ENCODE assay signal across 20 cellular contexts in genomic region chr18:31325051-31325450, GRCh38. TPM values are rescaled to one million over a fixed set of nuclear protein-coding genes. Genes with fewer than 3 reads are reported as not detected.
DNase-seq lines count a peak whose midpoint lies in the region; ATAC-seq, FAIRE-seq and TF ChIP-seq lines count a peak whose summit lies in the region.
"Had no signal": no experiment of that assay in that cellular context is flagged by ENCODE, and none has a peak within 500 bp of the region (broad histone marks: within the 10 kb centered on the region; RNA-seq: fewer than 3 reads in every experiment).

No MANE protein-coding gene starts in this region.

- H3K36me3 Mint-ChIP-seq in astrocyte (ENCODE audit: low read depth, unreplicated experiment), result no peaks in the 10 kb centered on the region

- H3K4me1 Mint-ChIP-seq in astrocyte (ENCODE audit: low read depth, unreplicated experiment), result peaks cover 8% of the 10 kb centered on the region

- TF ChIP-seq CTCF in astrocyte (IDR thresholded peaks at IDR 0.05; ENCODE audit: insufficient read depth, low read depth, low read length), result no peak
- TF ChIP-seq CTCF in osteoblast (IDR thresholded peaks at IDR 0.05; ENCODE audit: extremely low read depth, low read depth, low read length), result no peak

- peak overlapping the region; percentile 27 for H3K9ac ChIP-seq in astrocyte (ENCODE audit: low read length)

- ATAC-seq in GM21576 (IDR thresholded peaks at IDR 0.05; ENCODE audit: unreplicated experiment), result no peak
- no peak for ATAC-seq in HG02840 (IDR thresholded peaks at IDR 0.05; ENCODE audit: low FRiP score, unreplicated experiment)

- H3K27me3 ChIP-seq in astrocyte (ENCODE audit: insufficient read depth, low read length) (no peaks in the 10 kb centered on the region), osteoblast (ENCODE audit: insufficient read depth, low read length) (peaks cover 3% of the 10 kb centered on the region)
- H3K27me3 ChIP-seq: esophagus squamous epithelium had no signal

- H3K9me3 Mint-ChIP-seq in astrocyte (ENCODE audit: unreplicated experiment), result no peaks in the 10 kb centered on the region
- H3K9me3 Mint-ChIP-seq: activated naive CD4-positive, alpha-beta T cell treated with anti-CD3 and anti-CD28 coated beads for 36 hours had no signal

- H3K4me3 ChIP-seq in astrocyte (ENCODE audit: insufficient read depth, low read depth, low read length) (no peak overlapping the region), osteoblast (ENCODE audit: insufficient read depth, low read length) (no peak overlapping the region)
- H3K4me3 ChIP-seq: esophagus squamous epithelium had no signal

- peak overlapping the region; percentile 43 for H3K4me2 ChIP-seq in astrocyte (ENCODE audit: low read length)
- no peak overlapping the region for H3K4me2 ChIP-seq in osteoblast (ENCODE audit: insufficient read depth, low read length)

- DNase-seq in GOT3 (lab: John Stamatoyannopoulos, UW) (peak; percentile 0), astrocyte (ENCODE audit: low read depth) (peak; percentile 96), fibroblast of peridontal ligament (ENCODE audit: extremely low read depth) (peak; percentile 0), osteoblast (ENCODE audit: insufficient read length, low spot score, missing footprints) (peak; percentile 30), SW480 (ENCODE audit: low spot score) (no peak), GM19239 (ENCODE audit: insufficient read length, low spot score) (no peak)
- DNase-seq: activated naive CD4-positive, alpha-beta T cell treated with anti-CD3 and anti-CD28 coated beads for 36 hours; DMS79 treated with DMSO at 0.1 percent for 48 hours; esophagus squamous epithelium; HFFc6; Karpas-422; NCI-H187; NCI-H526; stimulated activated CD4-positive, alpha-beta T cell treated with anti-CD3 and anti-CD28 coated beads, Interleukin-2, amount 100 ng/mL, for 24 hours; stimulated activated CD8-positive, alpha-beta memory T cell treated with anti-CD3 and anti-CD28 coated beads, Interleukin-4, amount 100 ng/mL, for 48 hours had no signal

- H2AFZ ChIP-seq in astrocyte (ENCODE audit: low read depth, low read length) (no peak overlapping the region), osteoblast (ENCODE audit: low read length) (no peak overlapping the region)

- H3K9me3 ChIP-seq in astrocyte (ENCODE audit: insufficient read depth, low read depth, low read length) (no peaks in the 10 kb centered on the region), osteoblast (ENCODE audit: low read depth, low read length) (no peaks in the 10 kb centered on the region)
- H3K9me3 ChIP-seq: esophagus squamous epithelium had no signal

- no peaks in the 10 kb centered on the region for H3K79me2 ChIP-seq in astrocyte (ENCODE audit: insufficient read depth, low read length)
- no peaks in the 10 kb centered on the region for H3K79me2 ChIP-seq in osteoblast (ENCODE audit: insufficient read depth, low read length)

- no peak overlapping the region for H3K27ac Mint-ChIP-seq in astrocyte (ENCODE audit: unreplicated experiment)
- H3K27ac Mint-ChIP-seq: activated naive CD4-positive, alpha-beta T cell treated with anti-CD3 and anti-CD28 coated beads for 36 hours; HFFc6 had no signal

- no peak for FAIRE-seq in astrocyte (lab: Jason Lieb, UNC)
- no peak for FAIRE-seq in GM19239 (lab: Jason Lieb, UNC)

- no peaks in the 10 kb centered on the region for H3K27me3 Mint-ChIP-seq in astrocyte (ENCODE audit: low read depth, unreplicated experiment)

- no peak overlapping the region for H3K4me3 Mint-ChIP-seq in astrocyte (ENCODE audit: unreplicated experiment)
- H3K4me3 Mint-ChIP-seq: activated naive CD4-positive, alpha-beta T cell treated with anti-CD3 and anti-CD28 coated beads for 36 hours; HFFc6 had no signal

- peak overlapping the region; percentile 35 for H3K27ac ChIP-seq in astrocyte (ENCODE audit: low read depth, low read length)
- no peak overlapping the region for H3K27ac ChIP-seq in osteoblast (ENCODE audit: low read depth, low read length)
- H3K27ac ChIP-seq: esophagus squamous epithelium, VCaP had no signal

- peaks cover 11% of the 10 kb centered on the region for H3K4me1 ChIP-seq in astrocyte (ENCODE audit: insufficient read depth, low read length)
- H3K4me1 ChIP-seq in osteoblast (ENCODE audit: insufficient read depth, low read length), result peaks cover 5% of the 10 kb centered on the region

- H4K20me1 ChIP-seq in astrocyte (ENCODE audit: insufficient read depth, low read length), result no peaks in the 10 kb centered on the region
- no peaks in the 10 kb centered on the region for H4K20me1 ChIP-seq in osteoblast (ENCODE audit: insufficient read depth, low read length)

- H3K36me3 ChIP-seq in astrocyte (ENCODE audit: insufficient read depth, low read length) (no peaks in the 10 kb centered on the region), osteoblast (ENCODE audit: insufficient read depth, low read length) (no peaks in the 10 kb centered on the region)
- H3K36me3 ChIP-seq: esophagus squamous epithelium had no signal

RNA-seq across cellular contexts. Expression of gene DSG1, which starts 7.1 kb away (rescaled TPM):
- 0.05 TPM in 1 of 2 replicates, not detected in the other for total RNA-seq in astrocyte
- total RNA-seq in osteoblast, result not detected in 2 replicates
- total RNA-seq: activated naive CD4-positive, alpha-beta T cell treated with anti-CD3 and anti-CD28 coated beads for 36 hours; HFFc6; posterior vena cava had no signal

RNA-seq across cellular contexts. Expression of gene DSG4, which starts 51.5 kb away (rescaled TPM):
- not detected in 2 replicates for total RNA-seq in astrocyte
- not detected in 2 replicates for total RNA-seq in osteoblast
- total RNA-seq: activated naive CD4-positive, alpha-beta T cell treated with anti-CD3 and anti-CD28 coated beads for 36 hours; esophagus squamous epithelium; HFFc6; mucosa of gallbladder; posterior vena cava had no signal

Comparison
In these comparisons a context has a peak if more than half of its experiments do, and no peak if none do; other contexts are left out.
1. DNase-seq: peak in GOT3 (single experiment), astrocyte (single experiment), fibroblast of peridontal ligament (single experiment) and osteoblast (single experiment); none in SW480 (single experiment) and GM19239 (single experiment).